1 cellular context compared by ENCODE assay signal in genomic region chr3:160278210-160278609, GRCh38.
TF ChIP-seq lines count a peak whose summit lies in the region.

No MANE protein-coding gene starts in this region.

TF ChIP-seq in K562, 482 proteins besides CTCF, POLR2A, EP300 and RAD21:
- TF ChIP-seq KHSRP (IDR thresholded peaks at IDR 0.05) (no peak), TAF1 (IDR thresholded peaks at IDR 0.05; ENCODE audit: control insufficient read depth, extremely low read depth, insufficient read depth, low read length, severe bottlenecking) (no peak), NR2F6 (CRISPR knock-in tag; IDR thresholded peaks at IDR 0.05) (no peak), NRF1 (conservative IDR thresholded peaks at IDR 0.05 in 1 of 2, IDR thresholded peaks at IDR 0.05 in 1 of 2) (no peak), ZBTB1 (CRISPR knock-in tag; IDR thresholded peaks at IDR 0.05; ENCODE audit: borderline replicate concordance, low read depth) (no peak), MLLT1 (IDR thresholded peaks at IDR 0.05) (no peak), RFX5 (IDR thresholded peaks at IDR 0.05; ENCODE audit: low read depth, low read length) (no peak), ELF2 (CRISPR knock-in tag; IDR thresholded peaks at IDR 0.05) (no peak), RBM15 (IDR thresholded peaks at IDR 0.05; ENCODE audit: insufficient read depth, low read length) (no peak), NR2C2 (CRISPR knock-in tag; IDR thresholded peaks at IDR 0.05) (no peak), NR2C2 (tag; IDR thresholded peaks at IDR 0.05) (no peak), NFIX (CRISPR knock-in tag; IDR thresholded peaks at IDR 0.05; ENCODE audit: low read depth) (no peak), DACH1 (IDR thresholded peaks at IDR 0.05; ENCODE audit: partially characterized antibody) (no peak), ZNF197 (CRISPR knock-in tag; IDR thresholded peaks at IDR 0.05; ENCODE audit: low read depth) (no peak), ZNF431 (CRISPR knock-in tag; IDR thresholded peaks at IDR 0.05) (no peak)
